Comparison of ENCODE assay signal across 30 cellular contexts in genomic region chr1:48466594-48466993, GRCh38.
"Had no signal": no experiment of that assay in that cellular context is flagged by ENCODE, and none has a peak within 500 bp of the region (broad histone marks: within the 10 kb centered on the region; RNA-seq: fewer than 3 reads in every experiment).

No MANE protein-coding gene starts in this region.

- H3K27ac ChIP-seq: body of pancreas, brain microvascular endothelial cell, breast epithelium, VCaP had no signal

- H3K4me3 ChIP-seq: adrenal gland, body of pancreas, breast epithelium had no signal

- H3K27me3 ChIP-seq: adrenal gland, body of pancreas, brain microvascular endothelial cell, breast epithelium had no signal

- DNase-seq: activated B cell treated with CpG ODN at 0.5 μM for 24 hours; activated CD4-positive, alpha-beta memory T cell treated with anti-CD3 and anti-CD28 coated beads for 36 hours; activated CD4-positive, alpha-beta T cell treated with anti-CD3 and anti-CD28 coated beads for 4 hours; activated CD4-positive, alpha-beta T cell treated with anti-CD3 and anti-CD28 coated beads, Interleukin-2, amount 10 ng/mL, durations not matched to agents 24 days and 14 days; activated CD4-positive, alpha-beta T cell treated with anti-CD3 and anti-CD28 coated beads, Interleukin-2, amount 50 U/mL, for 1 hour; activated CD4-positive, alpha-beta T cell treated with anti-CD3 and anti-CD28 coated beads, Interleukin-2, amount 50 U/mL, for 4 hours; activated CD4-positive, CD25-positive, alpha-beta regulatory T cell treated with anti-CD3 and anti-CD28 coated beads, Interleukin-2, amount 50 U/mL, for 72 hours; activated CD8-positive, alpha-beta memory T cell treated with anti-CD3 and anti-CD28 coated beads, Interleukin-2, amount 50 U/mL, for 4 hours; activated CD8-positive, alpha-beta T cell treated with anti-CD3 and anti-CD28 coated beads for 36 hours; activated effector memory CD4-positive, alpha-beta T cell treated with anti-CD3 and anti-CD28 coated beads, Interleukin-2, amount 50 U/mL, for 16 hours; activated gamma-delta T cell treated with Interleukin-2 at 50 U/mL for 16 hours; activated naive CD4-positive, alpha-beta T cell; activated naive CD4-positive, alpha-beta T cell treated with anti-CD3 and anti-CD28 coated beads for 36 hours; activated naive CD4-positive, alpha-beta T cell treated with anti-CD3 and anti-CD28 coated beads, Interleukin-2, amount 50 U/mL, for 16 hours; activated naive CD8-positive, alpha-beta T cell treated with anti-CD3 and anti-CD28 coated beads for 36 hours; activated T-cell treated with anti-CD3 and anti-CD28 coated beads for 4 hours; activated T-cell treated with anti-CD3 and anti-CD28 coated beads, Interleukin-2, amount 50 U/mL, for 1 hour; activated T-cell treated with anti-CD3 and anti-CD28 coated beads, Interleukin-2, amount 50 U/mL, for 4 hours; activated T-cell treated with anti-CD3 and anti-CD28 coated beads, Interleukin-2, amount 50 U/mL, for 72 hours; adrenal gland; amniotic stem cell; aorta; body of pancreas; brain microvascular endothelial cell; central memory CD4-positive, alpha-beta T cell; T-helper 1 cell; T-helper 2 cell; T-helper 9 cell had no signal

- H3K9me3 ChIP-seq: adrenal gland, body of pancreas, breast epithelium had no signal

- H3K4me1 ChIP-seq: breast epithelium had no signal

- H3K36me3 ChIP-seq: adrenal gland, brain microvascular endothelial cell, breast epithelium had no signal
